ENCODE assay signal across 8 cellular contexts in genomic region chr1:156592910-156593732, GRCh38. TPM values are rescaled to one million over a fixed set of nuclear protein-coding genes. Genes with fewer than 3 reads are reported as not detected.
A peak's percentile ranks its signal among the peaks of the same experiment; 100 is the strongest.
DNase-seq lines count a peak whose midpoint lies in the region; ATAC-seq, FAIRE-seq and TF ChIP-seq lines count a peak whose summit lies in the region.

No MANE protein-coding gene starts in this region.

- H3K4me1 Mint-ChIP-seq in nephron progenitor cell = peaks cover 17% of the 10 kb centered on the region

- peak overlapping the region; percentile 79 for H3K4me3 Mint-ChIP-seq in nephron progenitor cell

- DNase-seq in GM12865 (ENCODE audit: low read depth) = peak; percentile 34
- DNase-seq in NCI-H146 (lab: John Stamatoyannopoulos, UW) = peak; percentile 79
- DNase-seq in activated naive CD4-positive, alpha-beta T cell treated with anti-CD3 and anti-CD28 coated beads, Interleukin-2, amount 50 U/mL, for 72 hours (ENCODE audit: low spot score in 2 of 2) = no peak
- no peak for DNase-seq in nephron progenitor cell
- DNase-seq in frontal cortex (ENCODE audit: low spot score in 2 of 2) = no peak
- no peak for DNase-seq in NCI-H128 (lab: John Stamatoyannopoulos, UW; ENCODE audit: unreplicated experiment)
- no peak for DNase-seq in NOMO-1 (lab: John Stamatoyannopoulos, UW; ENCODE audit: unreplicated experiment in 2 of 2)

- H3K4me3 ChIP-seq in GM12865 (ENCODE audit: low read depth, low read length) = no peak overlapping the region

- no peak for FAIRE-seq in frontal cortex (lab: Jason Lieb, UNC)

- peaks cover 0 to 15% of the 10 kb centered on the region in 2 donors for H3K36me3 Mint-ChIP-seq in activated naive CD4-positive, alpha-beta T cell treated with anti-CD3 and anti-CD28 coated beads, Interleukin-2, amount 50 U/mL, for 72 hours
- H3K36me3 Mint-ChIP-seq in nephron progenitor cell (ENCODE audit: low read depth) = peaks cover 30% of the 10 kb centered on the region

- no peak for ATAC-seq in activated naive CD4-positive, alpha-beta T cell treated with anti-CD3 and anti-CD28 coated beads, Interleukin-2, amount 50 U/mL, for 72 hours
- no peak for ATAC-seq in HG03565 (IDR thresholded peaks at IDR 0.05; ENCODE audit: unreplicated experiment)

- H3K9me3 Mint-ChIP-seq in activated naive CD4-positive, alpha-beta T cell treated with anti-CD3 and anti-CD28 coated beads, Interleukin-2, amount 50 U/mL, for 72 hours = no peaks in the 10 kb centered on the region
- H3K9me3 Mint-ChIP-seq in nephron progenitor cell = no peaks in the 10 kb centered on the region

- peak overlapping the region; percentile 68 to 90 for H3K27ac Mint-ChIP-seq in activated naive CD4-positive, alpha-beta T cell treated with anti-CD3 and anti-CD28 coated beads, Interleukin-2, amount 50 U/mL, for 72 hours
- no peak overlapping the region for H3K27ac Mint-ChIP-seq in nephron progenitor cell

- no peak for TF ChIP-seq CTCF in GM12865 (IDR thresholded peaks at IDR 0.05; ENCODE audit: insufficient read depth, low read depth, low read length, missing control alignments)
- no peak for TF ChIP-seq CTCF in nephron progenitor cell (IDR thresholded peaks at IDR 0.05)

- H3K27me3 Mint-ChIP-seq in nephron progenitor cell (ENCODE audit: low read depth, poor library complexity) = peaks cover 6% of the 10 kb centered on the region

RNA-seq across cellular contexts. Expression of gene NAXE, which starts 1.5 kb away (rescaled TPM):
- 10 to 100 TPM; 71.4 to 95.1 TPM for total RNA-seq in activated naive CD4-positive, alpha-beta T cell treated with anti-CD3 and anti-CD28 coated beads, Interleukin-2, amount 50 U/mL, for 72 hours
- 34.6 TPM for total RNA-seq in frontal cortex

RNA-seq across cellular contexts. Expression of gene GPATCH4, which starts 8.2 kb away (rescaled TPM):
- total RNA-seq in activated naive CD4-positive, alpha-beta T cell treated with anti-CD3 and anti-CD28 coated beads, Interleukin-2, amount 50 U/mL, for 72 hours = 10 to 100 TPM; 26.1 to 35.8 TPM
- 5.7 TPM for total RNA-seq in frontal cortex

RNA-seq across cellular contexts. Expression of gene TTC24, which starts 13.6 kb away (rescaled TPM):
- 1 to 10 TPM; 4.5 to 6.8 TPM for total RNA-seq in activated naive CD4-positive, alpha-beta T cell treated with anti-CD3 and anti-CD28 coated beads, Interleukin-2, amount 50 U/mL, for 72 hours
- total RNA-seq in frontal cortex = not detected

RNA-seq across cellular contexts. Expression of gene IQGAP3, which starts 20.8 kb away (rescaled TPM):
- 10 to 100 TPM in 1 of 2 donors, 1 to 10 TPM in 1; 5.1 to 30.5 TPM for total RNA-seq in activated naive CD4-positive, alpha-beta T cell treated with anti-CD3 and anti-CD28 coated beads, Interleukin-2, amount 50 U/mL, for 72 hours
- 1.2 TPM for total RNA-seq in frontal cortex

RNA-seq across cellular contexts. Expression of gene HAPLN2, which starts 26.1 kb away (rescaled TPM):
- 1 to 10 TPM in 1 of 2 donors, not detected in 1; 3.8 TPM for total RNA-seq in activated naive CD4-positive, alpha-beta T cell treated with anti-CD3 and anti-CD28 coated beads, Interleukin-2, amount 50 U/mL, for 72 hours
- total RNA-seq in frontal cortex = 0.41 TPM

Comparison
In these comparisons a context has a peak if more than half of its experiments do, and no peak if none do; other contexts are left out.
1. DNase-seq: peak in GM12865 (single experiment) and NCI-H146 (single experiment); none in activated naive CD4-positive, alpha-beta T cell treated with anti-CD3 and anti-CD28 coated beads, Interleukin-2, amount 50 U/mL, for 72 hours (0 of 2), nephron progenitor cell (single experiment), frontal cortex (0 of 2), NCI-H128 (single experiment) and NOMO-1 (0 of 2).